ENCODE assay signal across 25 cellular contexts in genomic region chr3:112785321-112786001, GRCh38.
"Had no signal": no experiment of that assay in that cellular context is flagged by ENCODE, and none has a peak within 500 bp of the region (broad histone marks: within the 10 kb centered on the region; RNA-seq: fewer than 3 reads in every experiment).

No MANE protein-coding gene starts in this region.

- H3K27me3 Mint-ChIP-seq: memory B cell; stimulated activated memory B cell treated with anti-CD40 and anti-IgM and Interleukin-4, amounts not matched to agents 10 μg/mL and 1 μg/mL and 100 μg/mL, for 72 hours; type B pancreatic cell had no signal

- H3K27me3 ChIP-seq: dorsolateral prefrontal cortex, esophagus squamous epithelium, ovary, sigmoid colon, spleen, testis, tibial artery had no signal

- H3K36me3 Mint-ChIP-seq: immature natural killer cell; memory B cell; stimulated activated memory B cell treated with anti-CD40 and anti-IgM and Interleukin-4, amounts not matched to agents 10 μg/mL and 1 μg/mL and 100 μg/mL, for 72 hours; type B pancreatic cell had no signal

- H3K9me3 Mint-ChIP-seq: memory B cell; stimulated activated memory B cell treated with anti-CD40 and anti-IgM and Interleukin-4, amounts not matched to agents 10 μg/mL and 1 μg/mL and 100 μg/mL, for 72 hours had no signal

- H3K27ac ChIP-seq: dorsolateral prefrontal cortex, esophagus squamous epithelium, ovary, psoas muscle, sigmoid colon, spleen, testis, tibial artery had no signal

- ATAC-seq: naive thymus-derived CD8-positive, alpha-beta T cell; psoas muscle; right cardiac atrium; stimulated activated memory B cell treated with anti-CD40 and anti-IgM and Interleukin-4, amounts not matched to agents 10 μg/mL and 1 μg/mL and 100 μg/mL, for 72 hours; stimulated activated naive CD8-positive, alpha-beta T cell treated with anti-CD3 and anti-CD28 coated beads, Interleukin-15, Interleukin-2, amounts not matched to agents 100 U/mL and 50 U/mL, for 24 hours had no signal

- H3K4me1 ChIP-seq: psoas muscle, testis had no signal

- H3K36me3 ChIP-seq: esophagus squamous epithelium, ovary, sigmoid colon, spleen, tibial artery had no signal

- H3K4me1 Mint-ChIP-seq: immature natural killer cell, memory B cell had no signal

- H3K4me3 ChIP-seq: dorsolateral prefrontal cortex, esophagus squamous epithelium, lung, ovary, psoas muscle, sigmoid colon, spleen, testis, tibial artery had no signal

- H3K27ac Mint-ChIP-seq: immature natural killer cell; memory B cell; naive thymus-derived CD8-positive, alpha-beta T cell; stimulated activated memory B cell treated with anti-CD40 and anti-IgM and Interleukin-4, amounts not matched to agents 10 μg/mL and 1 μg/mL and 100 μg/mL, for 72 hours; type B pancreatic cell had no signal

- H3K4me3 Mint-ChIP-seq: immature natural killer cell; memory B cell; naive thymus-derived CD8-positive, alpha-beta T cell; stimulated activated memory B cell treated with anti-CD40 and anti-IgM and Interleukin-4, amounts not matched to agents 10 μg/mL and 1 μg/mL and 100 μg/mL, for 72 hours; type B pancreatic cell had no signal

- H3K9me3 ChIP-seq: ovary, psoas muscle, testis had no signal

- DNase-seq: cortex of kidney; dorsolateral prefrontal cortex; effector CD4-positive, alpha-beta T cell; esophagus squamous epithelium; hypothalamus; immature natural killer cell; islet precursor cell; kidney glomerular epithelial cell; naive thymus-derived CD8-positive, alpha-beta T cell; occipital lobe; ovary; posterior cingulate gyrus; psoas muscle; right cardiac atrium; sigmoid colon; spleen; stimulated activated CD4-positive, alpha-beta T cell treated with anti-CD3 and anti-CD28 coated beads, Interleukin-4, amount 100 ng/mL, for 4 hours; stimulated activated naive CD8-positive, alpha-beta T cell treated with anti-CD3 and anti-CD28 coated beads, Interleukin-15, Interleukin-2, amounts not matched to agents 100 U/mL and 50 U/mL, for 24 hours; substantia nigra; testis; tibial artery had no signal
